1 cellular context compared by ENCODE assay signal in the genomic region with DNA sequence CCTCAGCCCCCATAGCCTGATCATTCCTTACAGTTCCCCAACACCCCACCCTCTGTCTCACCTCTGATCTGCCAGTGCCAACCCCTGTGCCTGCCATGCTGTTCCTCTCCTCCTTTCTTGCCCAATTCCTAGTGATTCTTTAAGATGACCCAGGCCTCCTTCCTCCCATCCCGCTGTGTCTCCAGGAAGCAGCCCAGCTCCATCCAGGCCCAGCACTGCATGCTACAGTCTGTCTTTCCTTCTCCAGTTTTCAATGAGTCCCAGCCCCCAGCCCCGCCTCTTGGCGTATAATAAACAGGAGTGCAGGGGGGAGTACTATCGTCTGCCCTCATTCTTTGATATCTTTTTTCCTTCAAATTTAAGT.
TF ChIP-seq lines count a peak whose summit lies in the region.

No MANE protein-coding gene starts in this region.

TF ChIP-seq in GM12878, 131 proteins besides CTCF, POLR2A, EP300 and RAD21:
- TF ChIP-seq, protein P1, sequence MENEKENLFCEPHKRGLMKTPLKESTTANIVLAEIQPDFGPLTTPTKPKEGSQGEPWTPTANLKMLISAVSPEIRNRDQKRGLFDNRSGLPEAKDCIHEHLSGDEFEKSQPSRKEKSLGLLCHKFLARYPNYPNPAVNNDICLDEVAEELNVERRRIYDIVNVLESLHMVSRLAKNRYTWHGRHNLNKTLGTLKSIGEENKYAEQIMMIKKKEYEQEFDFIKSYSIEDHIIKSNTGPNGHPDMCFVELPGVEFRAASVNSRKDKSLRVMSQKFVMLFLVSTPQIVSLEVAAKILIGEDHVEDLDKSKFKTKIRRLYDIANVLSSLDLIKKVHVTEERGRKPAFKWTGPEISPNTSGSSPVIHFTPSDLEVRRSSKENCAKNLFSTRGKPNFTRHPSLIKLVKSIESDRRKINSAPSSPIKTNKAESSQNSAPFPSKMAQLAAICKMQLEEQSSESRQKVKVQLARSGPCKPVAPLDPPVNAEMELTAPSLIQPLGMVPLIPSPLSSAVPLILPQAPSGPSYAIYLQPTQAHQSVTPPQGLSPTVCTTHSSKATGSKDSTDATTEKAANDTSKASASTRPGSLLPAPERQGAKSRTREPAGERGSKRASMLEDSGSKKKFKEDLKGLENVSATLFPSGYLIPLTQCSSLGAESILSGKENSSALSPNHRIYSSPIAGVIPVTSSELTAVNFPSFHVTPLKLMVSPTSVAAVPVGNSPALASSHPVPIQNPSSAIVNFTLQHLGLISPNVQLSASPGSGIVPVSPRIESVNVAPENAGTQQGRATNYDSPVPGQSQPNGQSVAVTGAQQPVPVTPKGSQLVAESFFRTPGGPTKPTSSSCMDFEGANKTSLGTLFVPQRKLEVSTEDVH (IDR thresholded peaks at IDR 0.05; ENCODE audit: low read depth, partially characterized antibody): no peak
- TF ChIP-seq MLLT1 (IDR thresholded peaks at IDR 0.05): 0 out of 2 replicates have a peak, but pooled peaks have one; percentile 36
TF ChIP-seq in GM12878: peak in this region for 1.
